ENCODE assay signal across 13 cellular contexts in the genomic region with DNA sequence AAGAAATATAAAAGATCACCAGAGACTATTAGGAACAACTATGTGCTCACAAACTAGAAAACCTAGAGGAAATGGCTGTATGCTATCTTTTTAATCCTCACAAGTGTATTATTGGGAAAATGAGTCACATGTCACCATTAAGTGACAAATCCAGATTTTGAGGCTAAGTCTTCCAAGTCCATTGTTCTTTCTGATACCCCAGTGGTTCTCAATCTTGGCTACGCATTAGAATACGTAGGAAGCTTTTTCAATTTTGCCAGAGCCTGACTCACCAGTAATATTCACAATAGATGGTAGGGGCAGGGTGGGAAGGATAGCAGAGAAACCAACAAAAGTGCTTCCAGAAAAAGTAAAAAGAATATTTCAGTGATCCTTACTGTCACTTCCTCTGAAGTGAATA.
A peak's percentile ranks its signal among the peaks of the same experiment; 100 is the strongest.
DNase-seq lines count a peak whose midpoint lies in the region; ATAC-seq and TF ChIP-seq lines count a peak whose summit lies in the region.
"Had no signal": no experiment of that assay in that cellular context is flagged by ENCODE, and none has a peak within 500 bp of the region (broad histone marks: within the 10 kb centered on the region; RNA-seq: fewer than 3 reads in every experiment).

No MANE protein-coding gene starts in this region.

- in situ Hi-C loops in gastrocnemius medialis (cut with MboI; ENCODE audit: low sequenced_read_pairs in 4 of 4) = no loop called here
- in situ Hi-C loops in KBM-7 (cut with MboI; ENCODE audit: low pct_unique_long_range_greater_than_20kb, low sequenced_read_pairs) = no loop called here

- intact Hi-C loops in gastrocnemius medialis (cut with DNase I; ENCODE audit: low total_unique reads) (no loop called here), aorta (cut with DNase I) (no loop called here)

- TF ChIP-seq CTCF in cardiac fibroblast (IDR thresholded peaks at IDR 0.05; ENCODE audit: low read depth, low read length) = no peak
- TF ChIP-seq CTCF in fibroblast of the aortic adventitia (IDR thresholded peaks at IDR 0.05; ENCODE audit: insufficient read depth, low read length) = peak; percentile 7
- no peak for TF ChIP-seq CTCF in gastrocnemius medialis (IDR thresholded peaks at IDR 0.05 in 4 of 5, conservative IDR thresholded peaks at IDR 0.05 in 1 of 5)

- peak; percentile 18 for DNase-seq in MG63
- DNase-seq in cardiac fibroblast (ENCODE audit: low read depth in 2 of 2) = peak; percentile 68 to 87
- peak; percentile 96 for DNase-seq in fibroblast of the aortic adventitia (ENCODE audit: low read depth)
- no peak for DNase-seq in gastrocnemius medialis
- no peak for DNase-seq in KBM-7
- DNase-seq in aorta = no peak
- DNase-seq: C1 segment of cervical spinal cord; Calu3; CD4-positive, alpha-beta T cell; DMS 273 treated with DMSO at 0.1 percent for 48 hours; GM23248; H7 had no signal

- no peak overlapping the region for H3K4me3 ChIP-seq in MG63
- H3K4me3 ChIP-seq in cardiac fibroblast (replicated peaks in 1 of 2; ENCODE audit: low read depth in 2 of 2, low read length in 2 of 2) = no peak overlapping the region
- H3K4me3 ChIP-seq in fibroblast of the aortic adventitia (ENCODE audit: low read depth, low read length) = no peak overlapping the region
- no peak overlapping the region for H3K4me3 ChIP-seq in gastrocnemius medialis
- no peak overlapping the region for H3K4me3 ChIP-seq in aorta (ENCODE audit: low read length in 2 of 2)
- H3K4me3 ChIP-seq: GM23248 had no signal

- ATAC-seq in gastrocnemius medialis (no peak), aorta (ENCODE audit: low FRiP score) (no peak), HG02852 (IDR thresholded peaks at IDR 0.05; ENCODE audit: unreplicated experiment) (no peak)

- H3K27ac ChIP-seq in gastrocnemius medialis (peak overlapping the region in 3 of 4 donors; percentile 4 to 42 (median 27)), aorta (ENCODE audit: low read depth in 1 of 2, low read length in 2 of 2) (no peak overlapping the region)
- H3K27ac ChIP-seq: GM23248 had no signal

- H3K4me1 ChIP-seq in gastrocnemius medialis = peaks cover 16 to 18% of the 10 kb centered on the region in 2 donors
- H3K4me1 ChIP-seq in aorta (ENCODE audit: control insufficient read depth in 1 of 2, insufficient read depth in 2 of 2, low read length in 2 of 2) = no peaks in the 10 kb centered on the region

- no peaks in the 10 kb centered on the region; the same call in 1 of the 2 replicates for H3K36me3 ChIP-seq in MG63
- no peaks in the 10 kb centered on the region for H3K36me3 ChIP-seq in gastrocnemius medialis
- no peaks in the 10 kb centered on the region for H3K36me3 ChIP-seq in aorta (ENCODE audit: control insufficient read depth in 1 of 2, insufficient read depth in 2 of 2, low read length in 1 of 2)

- WGBS in aorta, 2 donors = 6 to 7% methylated on average over 2 of the region's 2 CpGs

- TF ChIP-seq POLR2A in gastrocnemius medialis (IDR thresholded peaks at IDR 0.05) = no peak

- H3K27me3 ChIP-seq in MG63 (no peaks in the 10 kb centered on the region), gastrocnemius medialis (no peaks in the 10 kb centered on the region), aorta (ENCODE audit: control insufficient read depth in 1 of 2, insufficient read depth in 2 of 2, low read length in 1 of 2) (no peaks in the 10 kb centered on the region)

- H3K9me3 ChIP-seq in MG63 = peaks cover 24% of the 10 kb centered on the region
- H3K9me3 ChIP-seq in gastrocnemius medialis = no peaks in the 10 kb centered on the region
- no peaks in the 10 kb centered on the region for H3K9me3 ChIP-seq in aorta (ENCODE audit: control insufficient read depth, low read length)

Comparison
In these comparisons a context has a peak if more than half of its experiments do, and no peak if none do; other contexts are left out.
1. DNase-seq: peak in MG63 (single experiment), cardiac fibroblast (2 of 2) and fibroblast of the aortic adventitia (single experiment); none in gastrocnemius medialis (0 of 2), KBM-7 (single experiment) and aorta (0 of 2).
2. H3K27ac ChIP-seq: peak in gastrocnemius medialis (3 of 4); none in aorta (0 of 2).